In genomic region chr1:17670587-17671313, GRCh38 we compare ENCODE assay signal across 1 cellular context.
TF ChIP-seq lines count a peak whose summit lies in the region.

No MANE protein-coding gene starts in this region.

TF ChIP-seq in neural cell, 6 proteins besides CTCF, POLR2A, EP300 and RAD21 (continued from another document):
- TF ChIP-seq REST (IDR thresholded peaks at IDR 0.05; ENCODE audit: borderline replicate concordance) (no peak), EZH2 (IDR thresholded peaks at IDR 0.05; ENCODE audit: borderline replicate concordance, insufficient read depth, low read length, poor library complexity, severe bottlenecking) (no peak)
TF ChIP-seq in neural cell: peak in this region for 0.
